In genomic region chr9:8883313-8883712, GRCh38 we compare ENCODE assay signal across 15 cellular contexts.
A peak's percentile ranks its signal among the peaks of the same experiment; 100 is the strongest.
DNase-seq lines count a peak whose midpoint lies in the region; ATAC-seq and TF ChIP-seq lines count a peak whose summit lies in the region.
"Had no signal": no experiment of that assay in that cellular context is flagged by ENCODE, and none has a peak within 500 bp of the region (broad histone marks: within the 10 kb centered on the region; RNA-seq: fewer than 3 reads in every experiment).

No MANE protein-coding gene starts in this region.

- peaks cover 16% of the 10 kb centered on the region for H3K4me1 ChIP-seq in mucosa of descending colon (ENCODE audit: low read depth)
- H3K4me1 ChIP-seq in effector memory CD4-positive, alpha-beta T cell (ENCODE audit: control insufficient read depth, insufficient read depth, low read length, poor library complexity, severe bottlenecking) = no peaks in the 10 kb centered on the region
- H3K4me1 ChIP-seq: BLaER1 treated with 17β-estradiol and CSF1 and Interleukin-3, amounts not matched to agents 10 nM and 100 nM had no signal

- DNase-seq in NCI-H146 (lab: John Stamatoyannopoulos, UW) (peak; percentile 10), NCI-H69 (lab: John Stamatoyannopoulos, UW) (peak; percentile 83), mucosa of descending colon (no peak), OCI-M1 (lab: John Stamatoyannopoulos, UW) (no peak), NCI-H82 (lab: John Stamatoyannopoulos, UW) (no peak)
- no peak for DNase-seq in effector memory CD4-positive, alpha-beta T cell
- DNase-seq: Calu3; CD8-positive, alpha-beta T cell; DMS79 treated with DMSO at 0.1 percent for 48 hours; GF-D8; GOT3; H7 had no signal

- no peak overlapping the region for H3K4me3 ChIP-seq in mucosa of descending colon
- H3K4me3 ChIP-seq in effector memory CD4-positive, alpha-beta T cell (ENCODE audit: insufficient read depth, low read depth, low read length, poor library complexity, severe bottlenecking) = no peak overlapping the region
- H3K4me3 ChIP-seq: BLaER1 treated with 17β-estradiol and CSF1 and Interleukin-3, amounts not matched to agents 10 nM and 100 nM had no signal

- TF ChIP-seq CTCF in mucosa of descending colon (IDR thresholded peaks at IDR 0.05) = no peak

- H3K36me3 ChIP-seq in mucosa of descending colon (ENCODE audit: low read depth) = no peaks in the 10 kb centered on the region
- no peaks in the 10 kb centered on the region for H3K36me3 ChIP-seq in effector memory CD4-positive, alpha-beta T cell (ENCODE audit: control insufficient read depth, insufficient read depth, low read length)
- H3K36me3 ChIP-seq: BLaER1 treated with 17β-estradiol and CSF1 and Interleukin-3, amounts not matched to agents 10 nM and 100 nM had no signal

- intact Hi-C loops in mucosa of descending colon (cut with DNase I, micrococcal nuclease) = no loop called here

- no peak overlapping the region for H3K27ac ChIP-seq in effector memory CD4-positive, alpha-beta T cell (ENCODE audit: insufficient read depth, low read length, poor library complexity, severe bottlenecking)
- H3K27ac ChIP-seq: BLaER1 treated with 17β-estradiol and CSF1 and Interleukin-3, amounts not matched to agents 10 nM and 100 nM had no signal

- ATAC-seq in mucosa of descending colon (peak; percentile 84), GM21528 (IDR thresholded peaks at IDR 0.05; ENCODE audit: low FRiP score, unreplicated experiment) (no peak)
- ATAC-seq: CD8-positive, alpha-beta T cell; HCT116 had no signal

- H3K27me3 ChIP-seq in effector memory CD4-positive, alpha-beta T cell (replicated peaks; ENCODE audit: control insufficient read depth, insufficient read depth, low read length, poor library complexity, severe bottlenecking) = no peaks in the 10 kb centered on the region
- H3K27me3 ChIP-seq: BLaER1 treated with 17β-estradiol and CSF1 and Interleukin-3, amounts not matched to agents 10 nM and 100 nM had no signal

- H3K9me3 ChIP-seq in mucosa of descending colon = no peaks in the 10 kb centered on the region
- H3K9me3 ChIP-seq in effector memory CD4-positive, alpha-beta T cell (ENCODE audit: control insufficient read depth, low read length) = no peaks in the 10 kb centered on the region
- H3K9me3 ChIP-seq: BLaER1 treated with 17β-estradiol and CSF1 and Interleukin-3, amounts not matched to agents 10 nM and 100 nM had no signal

Comparison
In these comparisons a context has a peak if more than half of its experiments do, and no peak if none do; other contexts are left out.
1. DNase-seq: peak in NCI-H146 (single experiment) and NCI-H69 (single experiment); none in mucosa of descending colon (0 of 3), OCI-M1 (single experiment), effector memory CD4-positive, alpha-beta T cell (0 of 3) and NCI-H82 (single experiment).